2 cellular contexts compared by ENCODE assay signal in genomic region chr21:46008893-46009635, GRCh38.
TF ChIP-seq lines count a peak whose summit lies in the region.

No MANE protein-coding gene starts in this region.

TF ChIP-seq in SK-N-SH, 30 proteins besides CTCF, POLR2A, EP300 and RAD21 (continued from another document):
- TF ChIP-seq REST (IDR thresholded peaks at IDR 0.05; ENCODE audit: low read depth, low read length), result no peak
- no peak for TF ChIP-seq GATA2 (CRISPR knock-in tag; IDR thresholded peaks at IDR 0.05)
- no peak for TF ChIP-seq JUND (IDR thresholded peaks at IDR 0.05)
- no peak for TF ChIP-seq CHD2 (IDR thresholded peaks at IDR 0.05; ENCODE audit: low read length, partially characterized antibody)
- TF ChIP-seq PBX3 (IDR thresholded peaks at IDR 0.05), result no peak
- no peak for TF ChIP-seq EZH2phosphoT487 (IDR thresholded peaks at IDR 0.05; ENCODE audit: borderline replicate concordance, low read depth)
- TF ChIP-seq TCF12 (IDR thresholded peaks at IDR 0.05), result no peak
- TF ChIP-seq MEF2A (IDR thresholded peaks at IDR 0.05; ENCODE audit: borderline replicate concordance, low read depth), result no peak
- TF ChIP-seq MAX (IDR thresholded peaks at IDR 0.05; ENCODE audit: low read depth), result no peak
- no peak for TF ChIP-seq IRF3 (IDR thresholded peaks at IDR 0.05; ENCODE audit: low read depth, low read length)
- TF ChIP-seq FOXJ3 (CRISPR knock-in tag; IDR thresholded peaks at IDR 0.05), result no peak
- no peak for TF ChIP-seq USF2 (IDR thresholded peaks at IDR 0.05; ENCODE audit: borderline replicate concordance, low read depth, low read length)
- no peak for TF ChIP-seq FOSL2 (IDR thresholded peaks at IDR 0.05; ENCODE audit: borderline replicate concordance, low read depth)
- TF ChIP-seq TAF1 (IDR thresholded peaks at IDR 0.05; ENCODE audit: borderline replicate concordance, low read depth, low read length), result no peak
- no peak for TF ChIP-seq RCOR1 (IDR thresholded peaks at IDR 0.05; ENCODE audit: low read length)
- TF ChIP-seq YY1 (IDR thresholded peaks at IDR 0.05; ENCODE audit: low read depth), result no peak
- no peak for TF ChIP-seq ZBTB33 (IDR thresholded peaks at IDR 0.05; ENCODE audit: borderline replicate concordance, low read depth)
TF ChIP-seq in SK-N-SH: peak in this region for 0.

TF ChIP-seq in SK-N-SH treated with all-trans-retinoic acid at 6 μM for 48 hours, 23 proteins besides CTCF, POLR2A, EP300 and RAD21 (continued from another document):
- TF ChIP-seq POU6F1 (CRISPR knock-in tag; IDR thresholded peaks at IDR 0.05; ENCODE audit: borderline replicate concordance, low read depth), result no peak
- TF ChIP-seq BACH2 (CRISPR knock-in tag; IDR thresholded peaks at IDR 0.05; ENCODE audit: borderline replicate concordance), result no peak
- no peak for TF ChIP-seq TOX (CRISPR knock-in tag; IDR thresholded peaks at IDR 0.05; ENCODE audit: borderline replicate concordance)
- no peak for TF ChIP-seq PPARA (CRISPR knock-in tag; IDR thresholded peaks at IDR 0.05; ENCODE audit: borderline replicate concordance)
- no peak for TF ChIP-seq ZNF70 (CRISPR knock-in tag; IDR thresholded peaks at IDR 0.05)
- TF ChIP-seq ZFP3 (CRISPR knock-in tag; IDR thresholded peaks at IDR 0.05), result no peak
- no peak for TF ChIP-seq ZNF8 (CRISPR knock-in tag; IDR thresholded peaks at IDR 0.05)
- TF ChIP-seq TSHZ2 (CRISPR knock-in tag; IDR thresholded peaks at IDR 0.05), result no peak
- TF ChIP-seq ISL1 (CRISPR knock-in tag; IDR thresholded peaks at IDR 0.05), result no peak
- no peak for TF ChIP-seq OSR1 (CRISPR knock-in tag; IDR thresholded peaks at IDR 0.05)
- TF ChIP-seq ZFP30 (CRISPR knock-in tag; IDR thresholded peaks at IDR 0.05), result no peak
- no peak for TF ChIP-seq ARNTL (CRISPR knock-in tag; IDR thresholded peaks at IDR 0.05; ENCODE audit: borderline replicate concordance, low read depth)
- no peak for TF ChIP-seq SNAI2 (CRISPR knock-in tag; IDR thresholded peaks at IDR 0.05)
- no peak for TF ChIP-seq CSDC2 (CRISPR knock-in tag; IDR thresholded peaks at IDR 0.05)
